ENCODE assay signal across 28 cellular contexts in genomic region chr5:15385553-15385952, GRCh38.
"Had no signal": no experiment of that assay in that cellular context is flagged by ENCODE, and none has a peak within 500 bp of the region (broad histone marks: within the 10 kb centered on the region; RNA-seq: fewer than 3 reads in every experiment).

No MANE protein-coding gene starts in this region.

- H3K27me3 Mint-ChIP-seq: progenitor cell of endocrine pancreas; stimulated activated naive B cell treated with anti-CD40 and anti-IgM and Interleukin-4, amounts not matched to agents 10 μg/mL and 1 μg/mL and 100 μg/mL, for 72 hours had no signal

- H3K27ac ChIP-seq: neural progenitor cell, neutrophil, ovary, parathyroid adenoma, psoas muscle, right lobe of liver, sigmoid colon, stomach, thoracic aorta, thyroid gland, tibial nerve, upper lobe of left lung, vagina had no signal

- H3K27me3 ChIP-seq: neural progenitor cell, neutrophil, ovary, right lobe of liver, sigmoid colon, thyroid gland, tibial nerve, upper lobe of left lung, vagina had no signal

- H3K36me3 Mint-ChIP-seq: natural killer cell; neural progenitor cell; stimulated activated effector memory CD8-positive, alpha-beta T cell treated with anti-CD3 and anti-CD28 coated beads, Interleukin-12 subunit alpha, Interleukin-12 subunit beta, amount 100 ng/mL, for 72 hours; stimulated activated naive B cell treated with anti-CD40 and anti-IgM and Interleukin-4, amounts not matched to agents 10 μg/mL and 1 μg/mL and 100 μg/mL, for 72 hours had no signal

- H3K79me2 ChIP-seq: parathyroid adenoma had no signal

- H3K36me3 ChIP-seq: neural progenitor cell, neutrophil, ovary, right lobe of liver, sigmoid colon, stomach, thoracic aorta, thyroid gland, tibial nerve, upper lobe of left lung, vagina had no signal

- H3K9me3 ChIP-seq: neutrophil, ovary, psoas muscle, right lobe of liver, sigmoid colon, stomach, thoracic aorta, thyroid gland, tibial nerve, upper lobe of left lung, vagina had no signal

- H2AFZ ChIP-seq: neural progenitor cell, parathyroid adenoma had no signal

- H3K4me1 Mint-ChIP-seq: naive thymus-derived CD4-positive, alpha-beta T cell; natural killer cell; stimulated activated effector memory CD8-positive, alpha-beta T cell treated with anti-CD3 and anti-CD28 coated beads, Interleukin-12 subunit alpha, Interleukin-12 subunit beta, amount 100 ng/mL, for 72 hours; stimulated activated naive B cell treated with anti-CD40 and anti-IgM and Interleukin-4, amounts not matched to agents 10 μg/mL and 1 μg/mL and 100 μg/mL, for 72 hours had no signal

- H3K27ac Mint-ChIP-seq: naive thymus-derived CD4-positive, alpha-beta T cell; natural killer cell; neural progenitor cell; progenitor cell of endocrine pancreas; stimulated activated effector memory CD8-positive, alpha-beta T cell treated with anti-CD3 and anti-CD28 coated beads, Interleukin-12 subunit alpha, Interleukin-12 subunit beta, amount 100 ng/mL, for 72 hours; stimulated activated naive B cell treated with anti-CD40 and anti-IgM and Interleukin-4, amounts not matched to agents 10 μg/mL and 1 μg/mL and 100 μg/mL, for 72 hours had no signal

- H3K9me3 Mint-ChIP-seq: nephron had no signal

- H3K4me2 ChIP-seq: neural progenitor cell had no signal

- H3K4me3 ChIP-seq: neural progenitor cell, ovary, psoas muscle, right lobe of liver, sigmoid colon, stomach, thoracic aorta, thyroid gland, tibial nerve, upper lobe of left lung, vagina had no signal

- H3K4me3 Mint-ChIP-seq: naive thymus-derived CD4-positive, alpha-beta T cell; natural killer cell; nephron; neural progenitor cell; stimulated activated effector memory CD8-positive, alpha-beta T cell treated with anti-CD3 and anti-CD28 coated beads, Interleukin-12 subunit alpha, Interleukin-12 subunit beta, amount 100 ng/mL, for 72 hours; stimulated activated naive B cell treated with anti-CD40 and anti-IgM and Interleukin-4, amounts not matched to agents 10 μg/mL and 1 μg/mL and 100 μg/mL, for 72 hours had no signal

- FAIRE-seq: small intestine, urothelium cell line had no signal

- DNase-seq: naive thymus-derived CD4-positive, alpha-beta T cell; natural killer cell; nucleus accumbens; ovary; psoas muscle; right lobe of liver; sigmoid colon; small intestine; stimulated activated CD4-positive, alpha-beta T cell treated with anti-CD3 and anti-CD28 coated beads, Interleukin-15, amount 100 ng/mL, for 24 hours; stimulated activated CD4-positive, alpha-beta T cell treated with anti-CD3 and anti-CD28 coated beads, Interleukin-2, amount 100 ng/mL, for 24 hours; stimulated activated CD4-positive, alpha-beta T cell treated with anti-CD3 and anti-CD28 coated beads, Interleukin-2, amount 100 ng/mL, for 48 hours; stimulated activated CD4-positive, alpha-beta T cell treated with anti-CD3 and anti-CD28 coated beads, Interleukin-4, amount 100 ng/mL, for 24 hours; stimulated activated naive B cell treated with anti-CD40 and anti-IgM and Interleukin-4, amounts not matched to agents 10 μg/mL and 1 μg/mL and 100 μg/mL, for 72 hours; stimulated activated naive CD4-positive, alpha-beta T cell treated with Interleukin-2 at 50 U/mL for 16 hours; stomach; thyroid gland; trophoblast cell had no signal

- H3K4me1 ChIP-seq: neural progenitor cell, parathyroid adenoma, psoas muscle, right lobe of liver, sigmoid colon, stomach, thyroid gland, upper lobe of left lung, vagina had no signal
